ENCODE assay signal across 3 cellular contexts in the genomic region with DNA sequence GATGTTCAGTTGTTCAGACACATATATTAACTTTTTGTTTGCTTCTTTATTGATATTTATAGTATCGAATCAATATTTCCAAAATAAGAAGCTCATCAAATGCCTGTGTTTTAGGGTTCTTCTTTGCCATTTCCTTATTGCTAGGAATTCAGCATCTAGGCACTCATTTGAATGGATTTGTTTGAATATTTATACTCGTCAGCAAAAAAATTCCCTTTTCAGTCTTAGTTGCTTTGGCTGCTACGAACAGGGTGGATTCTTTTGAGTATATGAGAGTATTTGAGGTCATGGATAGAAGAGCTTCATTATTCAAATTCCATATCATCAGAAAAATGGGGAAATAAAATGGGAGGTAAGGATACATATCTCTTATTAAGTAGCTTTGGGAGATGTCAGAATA.
A peak's percentile ranks its signal among the peaks of the same experiment; 100 is the strongest.
TF ChIP-seq lines count a peak whose summit lies in the region.

No MANE protein-coding gene starts in this region.

TF ChIP-seq in HepG2, 621 proteins besides CTCF, POLR2A, EP300 and RAD21:
- TF ChIP-seq MAFK (conservative IDR thresholded peaks at IDR 0.05 in 1 of 2, IDR thresholded peaks at IDR 0.05 in 1 of 2; ENCODE audit: low read length in 2 of 2): peak; percentile 81 to 85
- TF ChIP-seq MAFF (IDR thresholded peaks at IDR 0.05; ENCODE audit: low read depth, low read length): peak; percentile 82
- TF ChIP-seq, protein P1, sequence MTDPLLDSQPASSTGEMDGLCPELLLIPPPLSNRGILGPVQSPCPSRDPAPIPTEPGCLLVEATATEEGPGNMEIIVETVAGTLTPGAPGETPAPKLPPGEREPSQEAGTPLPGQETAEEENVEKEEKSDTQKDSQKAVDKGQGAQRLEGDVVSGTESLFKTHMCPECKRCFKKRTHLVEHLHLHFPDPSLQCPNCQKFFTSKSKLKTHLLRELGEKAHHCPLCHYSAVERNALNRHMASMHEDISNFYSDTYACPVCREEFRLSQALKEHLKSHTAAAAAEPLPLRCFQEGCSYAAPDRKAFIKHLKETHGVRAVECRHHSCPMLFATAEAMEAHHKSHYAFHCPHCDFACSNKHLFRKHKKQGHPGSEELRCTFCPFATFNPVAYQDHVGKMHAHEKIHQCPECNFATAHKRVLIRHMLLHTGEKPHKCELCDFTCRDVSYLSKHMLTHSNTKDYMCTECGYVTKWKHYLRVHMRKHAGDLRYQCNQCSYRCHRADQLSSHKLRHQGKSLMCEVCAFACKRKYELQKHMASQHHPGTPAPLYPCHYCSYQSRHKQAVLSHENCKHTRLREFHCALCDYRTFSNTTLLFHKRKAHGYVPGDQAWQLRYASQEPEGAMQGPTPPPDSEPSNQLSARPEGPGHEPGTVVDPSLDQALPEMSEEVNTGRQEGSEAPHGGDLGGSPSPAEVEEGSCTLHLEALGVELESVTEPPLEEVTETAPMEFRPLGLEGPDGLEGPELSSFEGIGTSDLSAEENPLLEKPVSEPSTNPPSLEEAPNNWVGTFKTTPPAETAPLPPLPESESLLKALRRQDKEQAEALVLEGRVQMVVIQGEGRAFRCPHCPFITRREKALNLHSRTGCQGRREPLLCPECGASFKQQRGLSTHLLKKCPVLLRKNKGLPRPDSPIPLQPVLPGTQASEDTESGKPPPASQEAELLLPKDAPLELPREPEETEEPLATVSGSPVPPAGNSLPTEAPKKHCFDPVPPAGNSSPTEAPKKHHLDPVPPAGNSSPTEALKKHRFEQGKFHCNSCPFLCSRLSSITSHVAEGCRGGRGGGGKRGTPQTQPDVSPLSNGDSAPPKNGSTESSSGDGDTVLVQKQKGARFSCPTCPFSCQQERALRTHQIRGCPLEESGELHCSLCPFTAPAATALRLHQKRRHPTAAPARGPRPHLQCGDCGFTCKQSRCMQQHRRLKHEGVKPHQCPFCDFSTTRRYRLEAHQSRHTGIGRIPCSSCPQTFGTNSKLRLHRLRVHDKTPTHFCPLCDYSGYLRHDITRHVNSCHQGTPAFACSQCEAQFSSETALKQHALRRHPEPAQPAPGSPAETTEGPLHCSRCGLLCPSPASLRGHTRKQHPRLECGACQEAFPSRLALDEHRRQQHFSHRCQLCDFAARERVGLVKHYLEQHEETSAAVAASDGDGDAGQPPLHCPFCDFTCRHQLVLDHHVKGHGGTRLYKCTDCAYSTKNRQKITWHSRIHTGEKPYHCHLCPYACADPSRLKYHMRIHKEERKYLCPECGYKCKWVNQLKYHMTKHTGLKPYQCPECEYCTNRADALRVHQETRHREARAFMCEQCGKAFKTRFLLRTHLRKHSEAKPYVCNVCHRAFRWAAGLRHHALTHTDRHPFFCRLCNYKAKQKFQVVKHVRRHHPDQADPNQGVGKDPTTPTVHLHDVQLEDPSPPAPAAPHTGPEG (CRISPR knock-in tag; IDR thresholded peaks at IDR 0.05): no peak

TF ChIP-seq in IMR-90, 13 proteins besides CTCF, POLR2A, EP300 and RAD21:
- TF ChIP-seq MAFK (IDR thresholded peaks at IDR 0.05; ENCODE audit: low read depth, low read length): peak; percentile 71
- TF ChIP-seq CHD1 (IDR thresholded peaks at IDR 0.05; ENCODE audit: low read depth, low read length): no peak
- TF ChIP-seq RFX5 (IDR thresholded peaks at IDR 0.05; ENCODE audit: low read depth, low read length): no peak

TF ChIP-seq in K562, 482 proteins besides CTCF, POLR2A, EP300 and RAD21 (continues in another document):
- TF ChIP-seq PTBP1 (IDR thresholded peaks at IDR 0.05; ENCODE audit: low read depth, low read length) (no peak), TFAM (CRISPR knock-in tag; conservative IDR thresholded peaks at IDR 0.05) (no peak), SRSF9 (IDR thresholded peaks at IDR 0.05; ENCODE audit: borderline replicate concordance, low read depth, low read length) (no peak), FIP1L1 (IDR thresholded peaks at IDR 0.05; ENCODE audit: low read depth, low read length, poor library complexity, severe bottlenecking) (no peak), MAFG (tag; conservative IDR thresholded peaks at IDR 0.05) (peak; percentile 43; the same call in 1 of the 2 replicates), IRF2 (CRISPR knock-in tag; IDR thresholded peaks at IDR 0.05) (no peak), KAT2B (IDR thresholded peaks at IDR 0.05; ENCODE audit: low read depth, low read length) (no peak), CCNT2 (IDR thresholded peaks at IDR 0.05; ENCODE audit: borderline replicate concordance, extremely low read depth, insufficient read length, low read depth, low read length) (no peak), ZNF316 (IDR thresholded peaks at IDR 0.05) (0 out of 2 replicates have a peak, but pooled peaks have one; percentile 40), ZNF217 (CRISPR knock-in tag; IDR thresholded peaks at IDR 0.05) (no peak), CTBP1 (IDR thresholded peaks at IDR 0.05; ENCODE audit: borderline replicate concordance) (no peak), POLR2B (IDR thresholded peaks at IDR 0.05; ENCODE audit: low read depth, partially characterized antibody) (no peak), KLF10 (CRISPR knock-in tag; IDR thresholded peaks at IDR 0.05) (no peak), MEF2D (tag; conservative IDR thresholded peaks at IDR 0.05; ENCODE audit: low read depth) (no peak), MAFK (IDR thresholded peaks at IDR 0.05; ENCODE audit: low read length) (peak; percentile 52; the same call in 1 of the 2 replicates), BHLHE40 (IDR thresholded peaks at IDR 0.05; ENCODE audit: low read length) (no peak), NFIC (IDR thresholded peaks at IDR 0.05) (no peak), SNRNP70 (optimal IDR thresholded peaks at IDR 0.05; ENCODE audit: low read depth, low read length) (no peak)
- TF ChIP-seq, protein P2, sequence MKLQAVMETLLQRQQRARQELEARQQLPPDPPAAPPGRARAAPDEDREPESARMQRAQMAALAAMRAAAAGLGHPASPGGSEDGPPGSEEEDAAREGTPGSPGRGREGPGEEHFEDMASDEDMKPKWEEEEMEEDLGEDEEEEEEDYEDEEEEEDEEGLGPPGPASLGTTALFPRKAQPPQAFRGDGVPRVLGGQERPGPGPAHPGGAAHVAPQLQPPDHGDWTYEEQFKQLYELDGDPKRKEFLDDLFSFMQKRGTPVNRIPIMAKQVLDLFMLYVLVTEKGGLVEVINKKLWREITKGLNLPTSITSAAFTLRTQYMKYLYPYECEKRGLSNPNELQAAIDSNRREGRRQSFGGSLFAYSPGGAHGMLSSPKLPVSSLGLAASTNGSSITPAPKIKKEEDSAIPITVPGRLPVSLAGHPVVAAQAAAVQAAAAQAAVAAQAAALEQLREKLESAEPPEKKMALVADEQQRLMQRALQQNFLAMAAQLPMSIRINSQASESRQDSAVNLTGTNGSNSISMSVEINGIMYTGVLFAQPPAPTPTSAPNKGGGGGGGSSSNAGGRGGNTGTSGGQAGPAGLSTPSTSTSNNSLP (IDR thresholded peaks at IDR 0.05; ENCODE audit: borderline replicate concordance, low read depth, low read length): no peak
- TF ChIP-seq, protein P3, sequence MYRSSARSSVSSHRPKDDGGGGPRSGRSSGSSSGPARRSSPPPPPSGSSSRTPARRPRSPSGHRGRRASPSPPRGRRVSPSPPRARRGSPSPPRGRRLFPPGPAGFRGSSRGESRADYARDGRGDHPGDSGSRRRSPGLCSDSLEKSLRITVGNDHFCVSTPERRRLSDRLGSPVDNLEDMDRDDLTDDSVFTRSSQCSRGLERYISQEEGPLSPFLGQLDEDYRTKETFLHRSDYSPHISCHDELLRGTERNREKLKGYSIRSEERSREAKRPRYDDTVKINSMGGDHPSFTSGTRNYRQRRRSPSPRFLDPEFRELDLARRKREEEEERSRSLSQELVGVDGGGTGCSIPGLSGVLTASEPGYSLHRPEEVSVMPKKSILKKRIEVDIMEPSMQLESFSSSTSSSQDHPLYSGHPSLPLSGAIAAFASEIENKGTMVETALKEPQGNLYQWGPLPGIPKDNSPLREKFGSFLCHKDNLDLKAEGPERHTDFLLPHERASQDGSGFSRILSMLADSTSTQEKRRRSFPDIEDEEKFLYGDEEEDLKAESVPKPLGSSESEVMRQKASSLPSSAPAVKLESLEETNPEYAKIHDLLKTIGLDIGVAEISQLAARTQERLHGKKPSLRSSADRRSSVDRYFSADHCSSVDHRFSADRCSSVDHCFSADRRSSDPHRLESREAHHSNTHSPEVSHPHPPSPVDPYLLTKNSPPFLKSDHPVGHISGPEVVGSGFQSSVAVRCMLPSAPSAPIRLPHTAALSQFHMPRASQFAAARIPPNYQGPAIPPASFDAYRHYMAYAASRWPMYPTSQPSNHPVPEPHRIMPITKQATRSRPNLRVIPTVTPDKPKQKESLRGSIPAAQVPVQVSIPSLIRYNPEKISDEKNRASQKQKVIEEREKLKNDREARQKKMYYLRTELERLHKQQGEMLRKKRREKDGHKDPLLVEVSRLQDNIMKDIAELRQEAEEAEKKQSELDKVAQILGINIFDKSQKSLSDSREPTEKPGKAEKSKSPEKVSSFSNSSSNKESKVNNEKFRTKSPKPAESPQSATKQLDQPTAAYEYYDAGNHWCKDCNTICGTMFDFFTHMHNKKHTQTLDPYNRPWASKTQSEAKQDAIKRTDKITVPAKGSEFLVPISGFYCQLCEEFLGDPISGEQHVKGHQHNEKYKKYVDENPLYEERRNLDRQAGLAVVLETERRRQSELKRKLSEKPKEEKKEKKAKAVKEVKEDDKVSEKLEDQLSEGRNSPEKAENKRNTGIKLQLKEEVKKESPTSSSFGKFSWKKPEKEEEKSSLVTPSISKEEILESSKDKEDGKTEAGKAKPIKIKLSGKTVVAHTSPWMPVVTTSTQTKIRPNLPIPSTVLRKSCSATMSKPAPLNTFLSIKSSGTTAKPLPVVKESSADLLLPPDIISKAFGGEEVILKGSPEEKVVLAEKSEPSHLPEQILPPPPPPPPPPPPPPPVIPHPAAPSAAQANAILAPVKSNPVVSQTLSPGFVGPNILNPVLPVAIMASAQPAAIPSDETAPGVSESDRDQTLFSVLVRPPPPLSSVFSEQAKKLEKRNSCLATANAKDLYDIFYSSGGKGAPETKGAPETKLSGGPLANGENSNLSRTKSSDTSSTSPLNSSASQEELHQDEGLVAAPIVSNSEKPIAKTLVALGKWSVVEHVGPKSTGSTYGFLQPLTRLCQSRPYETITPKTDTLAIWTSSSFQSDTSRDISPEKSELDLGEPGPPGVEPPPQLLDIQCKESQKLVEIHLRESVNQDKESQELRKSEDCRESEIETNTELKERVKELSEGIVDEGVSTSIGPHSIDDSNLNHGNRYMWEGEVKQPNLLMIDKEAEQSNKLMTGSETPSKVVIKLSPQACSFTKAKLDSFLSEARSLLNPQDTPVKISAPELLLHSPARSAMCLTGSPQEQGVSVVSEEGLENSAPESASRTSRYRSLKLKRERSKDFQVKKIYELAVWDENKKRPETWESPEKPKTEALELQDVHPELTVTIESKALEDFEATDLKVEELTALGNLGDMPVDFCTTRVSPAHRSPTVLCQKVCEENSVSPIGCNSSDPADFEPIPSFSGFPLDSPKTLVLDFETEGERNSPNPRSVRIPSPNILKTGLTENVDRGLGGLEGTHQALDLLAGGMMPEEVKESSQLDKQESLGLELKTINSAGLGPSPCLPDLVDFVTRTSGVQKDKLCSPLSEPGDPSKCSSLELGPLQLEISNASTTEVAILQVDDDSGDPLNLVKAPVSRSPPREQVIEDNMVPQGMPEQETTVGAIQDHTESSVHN (IDR thresholded peaks at IDR 0.05; ENCODE audit: borderline replicate concordance in 1 of 2, low read depth in 1 of 2): no peak
- TF ChIP-seq, protein P4, sequence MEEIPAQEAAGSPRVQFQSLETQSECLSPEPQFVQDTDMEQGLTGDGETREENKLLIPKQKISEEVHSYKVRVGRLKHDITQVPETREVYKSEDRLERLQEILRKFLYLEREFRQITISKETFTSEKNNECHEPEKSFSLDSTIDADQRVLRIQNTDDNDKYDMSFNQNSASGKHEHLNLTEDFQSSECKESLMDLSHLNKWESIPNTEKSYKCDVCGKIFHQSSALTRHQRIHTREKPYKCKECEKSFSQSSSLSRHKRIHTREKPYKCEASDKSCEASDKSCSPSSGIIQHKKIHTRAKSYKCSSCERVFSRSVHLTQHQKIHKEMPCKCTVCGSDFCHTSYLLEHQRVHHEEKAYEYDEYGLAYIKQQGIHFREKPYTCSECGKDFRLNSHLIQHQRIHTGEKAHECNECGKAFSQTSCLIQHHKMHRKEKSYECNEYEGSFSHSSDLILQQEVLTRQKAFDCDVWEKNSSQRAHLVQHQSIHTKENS (CRISPR knock-in tag; IDR thresholded peaks at IDR 0.05): no peak
- TF ChIP-seq, protein P5, sequence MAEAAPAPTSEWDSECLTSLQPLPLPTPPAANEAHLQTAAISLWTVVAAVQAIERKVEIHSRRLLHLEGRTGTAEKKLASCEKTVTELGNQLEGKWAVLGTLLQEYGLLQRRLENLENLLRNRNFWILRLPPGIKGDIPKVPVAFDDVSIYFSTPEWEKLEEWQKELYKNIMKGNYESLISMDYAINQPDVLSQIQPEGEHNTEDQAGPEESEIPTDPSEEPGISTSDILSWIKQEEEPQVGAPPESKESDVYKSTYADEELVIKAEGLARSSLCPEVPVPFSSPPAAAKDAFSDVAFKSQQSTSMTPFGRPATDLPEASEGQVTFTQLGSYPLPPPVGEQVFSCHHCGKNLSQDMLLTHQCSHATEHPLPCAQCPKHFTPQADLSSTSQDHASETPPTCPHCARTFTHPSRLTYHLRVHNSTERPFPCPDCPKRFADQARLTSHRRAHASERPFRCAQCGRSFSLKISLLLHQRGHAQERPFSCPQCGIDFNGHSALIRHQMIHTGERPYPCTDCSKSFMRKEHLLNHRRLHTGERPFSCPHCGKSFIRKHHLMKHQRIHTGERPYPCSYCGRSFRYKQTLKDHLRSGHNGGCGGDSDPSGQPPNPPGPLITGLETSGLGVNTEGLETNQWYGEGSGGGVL (CRISPR knock-in tag; IDR thresholded peaks at IDR 0.05): no peak
- TF ChIP-seq, protein P6, sequence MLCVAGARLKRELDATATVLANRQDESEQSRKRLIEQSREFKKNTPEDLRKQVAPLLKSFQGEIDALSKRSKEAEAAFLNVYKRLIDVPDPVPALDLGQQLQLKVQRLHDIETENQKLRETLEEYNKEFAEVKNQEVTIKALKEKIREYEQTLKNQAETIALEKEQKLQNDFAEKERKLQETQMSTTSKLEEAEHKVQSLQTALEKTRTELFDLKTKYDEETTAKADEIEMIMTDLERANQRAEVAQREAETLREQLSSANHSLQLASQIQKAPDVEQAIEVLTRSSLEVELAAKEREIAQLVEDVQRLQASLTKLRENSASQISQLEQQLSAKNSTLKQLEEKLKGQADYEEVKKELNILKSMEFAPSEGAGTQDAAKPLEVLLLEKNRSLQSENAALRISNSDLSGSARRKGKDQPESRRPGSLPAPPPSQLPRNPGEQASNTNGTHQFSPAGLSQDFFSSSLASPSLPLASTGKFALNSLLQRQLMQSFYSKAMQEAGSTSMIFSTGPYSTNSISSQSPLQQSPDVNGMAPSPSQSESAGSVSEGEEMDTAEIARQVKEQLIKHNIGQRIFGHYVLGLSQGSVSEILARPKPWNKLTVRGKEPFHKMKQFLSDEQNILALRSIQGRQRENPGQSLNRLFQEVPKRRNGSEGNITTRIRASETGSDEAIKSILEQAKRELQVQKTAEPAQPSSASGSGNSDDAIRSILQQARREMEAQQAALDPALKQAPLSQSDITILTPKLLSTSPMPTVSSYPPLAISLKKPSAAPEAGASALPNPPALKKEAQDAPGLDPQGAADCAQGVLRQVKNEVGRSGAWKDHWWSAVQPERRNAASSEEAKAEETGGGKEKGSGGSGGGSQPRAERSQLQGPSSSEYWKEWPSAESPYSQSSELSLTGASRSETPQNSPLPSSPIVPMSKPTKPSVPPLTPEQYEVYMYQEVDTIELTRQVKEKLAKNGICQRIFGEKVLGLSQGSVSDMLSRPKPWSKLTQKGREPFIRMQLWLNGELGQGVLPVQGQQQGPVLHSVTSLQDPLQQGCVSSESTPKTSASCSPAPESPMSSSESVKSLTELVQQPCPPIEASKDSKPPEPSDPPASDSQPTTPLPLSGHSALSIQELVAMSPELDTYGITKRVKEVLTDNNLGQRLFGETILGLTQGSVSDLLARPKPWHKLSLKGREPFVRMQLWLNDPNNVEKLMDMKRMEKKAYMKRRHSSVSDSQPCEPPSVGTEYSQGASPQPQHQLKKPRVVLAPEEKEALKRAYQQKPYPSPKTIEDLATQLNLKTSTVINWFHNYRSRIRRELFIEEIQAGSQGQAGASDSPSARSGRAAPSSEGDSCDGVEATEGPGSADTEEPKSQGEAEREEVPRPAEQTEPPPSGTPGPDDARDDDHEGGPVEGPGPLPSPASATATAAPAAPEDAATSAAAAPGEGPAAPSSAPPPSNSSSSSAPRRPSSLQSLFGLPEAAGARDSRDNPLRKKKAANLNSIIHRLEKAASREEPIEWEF (CRISPR knock-in tag; IDR thresholded peaks at IDR 0.05): no peak
